In the genomic region with DNA sequence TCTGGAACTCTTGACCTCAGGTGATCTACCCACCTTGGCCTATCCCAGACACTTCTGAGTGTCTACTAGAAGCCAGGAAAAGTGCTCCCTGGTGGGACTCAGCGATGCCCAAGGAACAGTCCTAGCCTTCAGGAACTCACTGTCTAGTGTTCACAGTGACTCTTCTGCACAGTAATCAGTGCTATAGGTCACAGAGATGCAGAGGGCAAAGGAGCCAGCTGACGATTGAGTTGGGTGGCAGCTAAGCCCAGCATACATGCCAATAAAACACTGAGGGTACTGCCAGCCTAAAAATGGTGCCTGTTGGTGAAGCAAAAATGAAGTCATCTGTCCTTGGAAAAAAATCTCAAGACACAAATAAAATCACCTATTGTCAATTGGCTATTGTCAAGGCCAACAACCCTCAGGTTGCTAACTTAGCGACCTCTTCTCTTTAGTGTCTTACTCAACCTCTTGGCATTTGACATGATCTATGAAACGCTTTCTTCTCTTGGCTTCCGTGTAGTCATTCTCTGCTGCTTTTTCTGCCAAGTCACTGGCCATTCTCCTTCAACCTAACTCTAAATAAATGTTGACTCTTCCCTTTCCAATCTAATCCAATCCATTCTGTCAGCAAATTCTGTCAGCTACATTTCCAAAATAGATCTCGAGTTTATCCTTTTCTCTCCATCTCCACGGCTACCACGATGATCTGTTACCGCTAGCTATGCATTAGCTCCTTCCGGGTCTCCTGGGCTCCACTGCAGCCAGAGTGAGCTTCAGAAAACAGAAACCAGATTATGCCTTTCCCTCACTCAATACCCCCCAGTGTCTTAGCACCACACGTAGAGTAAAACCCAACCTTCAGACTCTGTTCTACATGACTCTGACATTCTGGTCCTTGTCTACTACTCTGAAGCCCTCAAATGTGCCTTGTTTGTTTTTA, we compare ENCODE assay signal across 1 cellular context.
A peak's percentile ranks its signal among the peaks of the same experiment; 100 is the strongest.
TF ChIP-seq lines count a peak whose summit lies in the region.

No MANE protein-coding gene starts in this region.

TF ChIP-seq in K562, 482 proteins besides CTCF, POLR2A, EP300 and RAD21 (continued from another document):
- TF ChIP-seq, protein P1, sequence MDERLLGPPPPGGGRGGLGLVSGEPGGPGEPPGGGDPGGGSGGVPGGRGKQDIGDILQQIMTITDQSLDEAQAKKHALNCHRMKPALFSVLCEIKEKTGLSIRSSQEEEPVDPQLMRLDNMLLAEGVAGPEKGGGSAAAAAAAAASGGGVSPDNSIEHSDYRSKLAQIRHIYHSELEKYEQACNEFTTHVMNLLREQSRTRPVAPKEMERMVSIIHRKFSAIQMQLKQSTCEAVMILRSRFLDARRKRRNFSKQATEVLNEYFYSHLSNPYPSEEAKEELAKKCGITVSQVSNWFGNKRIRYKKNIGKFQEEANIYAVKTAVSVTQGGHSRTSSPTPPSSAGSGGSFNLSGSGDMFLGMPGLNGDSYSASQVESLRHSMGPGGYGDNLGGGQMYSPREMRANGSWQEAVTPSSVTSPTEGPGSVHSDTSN (CRISPR knock-in tag; IDR thresholded peaks at IDR 0.05; ENCODE audit: low read depth), result no peak
- TF ChIP-seq, protein P1 (tag; conservative IDR thresholded peaks at IDR 0.05; ENCODE audit: low read depth), result peak; percentile 86
- 0 out of 2 replicates have a peak, but pooled peaks have one; percentile 6 for TF ChIP-seq JUND (IDR thresholded peaks at IDR 0.05; ENCODE audit: borderline replicate concordance, low read depth, low read length)
- TF ChIP-seq JUND (tag; IDR thresholded peaks at IDR 0.05; ENCODE audit: borderline replicate concordance, low read depth, low read length), result no peak
- peak; percentile 60; the same call in 1 of the 2 replicates for TF ChIP-seq NFE2L1 (tag; IDR thresholded peaks at IDR 0.05; ENCODE audit: borderline replicate concordance, low read depth)
- no peak for TF ChIP-seq IFI16 (CRISPR knock-in tag; IDR thresholded peaks at IDR 0.05)
- TF ChIP-seq MAFK (IDR thresholded peaks at IDR 0.05; ENCODE audit: low read length), result peak; percentile 49; the same call in 1 of the 2 replicates
- peak; percentile 62 for TF ChIP-seq ZNF766 (CRISPR knock-in tag; conservative IDR thresholded peaks at IDR 0.05)
- TF ChIP-seq C11orf30 (IDR thresholded peaks at IDR 0.05; ENCODE audit: low read depth), result peak; percentile 80
- no peak for TF ChIP-seq ETV6 (IDR thresholded peaks at IDR 0.05; ENCODE audit: borderline replicate concordance in 1 of 2, low read depth in 2 of 2, low read length in 1 of 2)
- TF ChIP-seq ETV6 (CRISPR knock-in tag; IDR thresholded peaks at IDR 0.05; ENCODE audit: borderline replicate concordance), result no peak
- TF ChIP-seq NFE2 (IDR thresholded peaks at IDR 0.05; ENCODE audit: low read depth), result peak; percentile 71
- no peak for TF ChIP-seq CEBPG (CRISPR knock-in tag; IDR thresholded peaks at IDR 0.05)
- TF ChIP-seq CEBPG (tag; conservative IDR thresholded peaks at IDR 0.05 in 1 of 2, IDR thresholded peaks at IDR 0.05 in 1 of 2), result peak in 1 of 2 experiments; percentile 38; a peak in 1 of 4 replicates
